ENCODE assay signal across 16 cellular contexts in genomic region chr20:62885808-62886708, GRCh38. TPM values are rescaled to one million over a fixed set of nuclear protein-coding genes. Genes with fewer than 3 reads are reported as not detected.
DNase-seq lines count a peak whose midpoint lies in the region; ATAC-seq and TF ChIP-seq lines count a peak whose summit lies in the region.
"Had no signal": no experiment of that assay in that cellular context is flagged by ENCODE, and none has a peak within 500 bp of the region (broad histone marks: within the 10 kb centered on the region; RNA-seq: fewer than 3 reads in every experiment).

No MANE protein-coding gene starts in this region.

- no peaks in the 10 kb centered on the region for H3K36me3 ChIP-seq in MM.1S (replicated peaks; ENCODE audit: insufficient read depth, low read length)

- POLR2A ChIA-PET in activated CD4-positive, alpha-beta memory T cell treated with anti-CD3 and anti-CD28 coated beads, Interleukin-2, amount 10 ng/mL, durations not matched to agents 7 days and 5 days (lab: Charles Lee), result interaction anchor here (2.0 kb wide), 1 partner anchor 12 kb away, joined by 7 read pairs; no protein-coding TSS in a partner anchor
- POLR2A ChIA-PET in activated CD4-positive, alpha-beta memory T cell treated with anti-CD3 and anti-CD28 coated beads for 36 hours (lab: Charles Lee), result no interaction called here

- H3K36me3 Mint-ChIP-seq in activated CD4-positive, alpha-beta memory T cell treated with anti-CD3 and anti-CD28 coated beads, Interleukin-2, amount 10 ng/mL, durations not matched to agents 7 days and 5 days (ENCODE audit: low read depth), result peaks cover 56% of the 10 kb centered on the region
- H3K36me3 Mint-ChIP-seq in activated CD4-positive, alpha-beta memory T cell treated with anti-CD3 and anti-CD28 coated beads for 36 hours, result peaks cover 25% of the 10 kb centered on the region
- H3K36me3 Mint-ChIP-seq in stimulated activated effector memory CD8-positive, alpha-beta T cell treated with anti-CD3 and anti-CD28 coated beads, Interleukin-12 subunit alpha, Interleukin-12 subunit beta, amount 100 ng/mL, for 72 hours, result peaks cover 63% of the 10 kb centered on the region

- H2AFZ ChIP-seq in MM.1S (ENCODE audit: low read length), result no peak overlapping the region

- TF ChIP-seq CTCF in MM.1S (IDR thresholded peaks at IDR 0.05; ENCODE audit: low read length), result no peak
- TF ChIP-seq CTCF in fibroblast of villous mesenchyme (IDR thresholded peaks at IDR 0.05; ENCODE audit: insufficient read depth, low read depth, low read length), result no peak

- ATAC-seq in stimulated activated effector memory CD8-positive, alpha-beta T cell treated with anti-CD3 and anti-CD28 coated beads, Interleukin-12 subunit alpha, Interleukin-12 subunit beta, amount 100 ng/mL, for 72 hours, result no peak
- ATAC-seq in GM18519 (IDR thresholded peaks at IDR 0.05; ENCODE audit: low FRiP score, unreplicated experiment) (no peak), GM19328 (IDR thresholded peaks at IDR 0.05; ENCODE audit: unreplicated experiment) (no peak)
- ATAC-seq: activated CD4-positive, alpha-beta T cell treated with anti-CD3 and anti-CD28 coated beads for 36 hours; activated T-cell treated with anti-CD3 and anti-CD28 coated beads, Interleukin-2, amount 50 U/mL, for 4 hours; foreskin keratinocyte; T-helper 17 cell had no signal

- no peak for DNase-seq in activated CD4-positive, alpha-beta memory T cell treated with anti-CD3 and anti-CD28 coated beads, Interleukin-2, amount 10 ng/mL, durations not matched to agents 7 days and 5 days
- no peak for DNase-seq in activated CD4-positive, alpha-beta memory T cell treated with anti-CD3 and anti-CD28 coated beads for 36 hours
- DNase-seq in MM.1S, result peak; percentile 74
- peak; percentile 20 for DNase-seq in fibroblast of villous mesenchyme (ENCODE audit: low read depth)
- DNase-seq in stimulated activated effector memory CD8-positive, alpha-beta T cell treated with anti-CD3 and anti-CD28 coated beads, Interleukin-12 subunit alpha, Interleukin-12 subunit beta, amount 100 ng/mL, for 72 hours (ENCODE audit: low spot score in 2 of 2), result no peak
- no peak for DNase-seq in NCI-H1105 treated with DMSO at 0.1 percent for 48 hours (lab: John Stamatoyannopoulos, UW)
- DNase-seq: activated CD4-positive, alpha-beta T cell treated with anti-CD3 and anti-CD28 coated beads for 36 hours; activated T-cell treated with anti-CD3 and anti-CD28 coated beads, Interleukin-2, amount 50 U/mL, for 4 hours; amniotic stem cell; DMS 273 treated with DMSO at 0.1 percent for 48 hours; foreskin keratinocyte; T-helper 17 cell had no signal

- H3K79me2 ChIP-seq in MM.1S (ENCODE audit: low read length), result no peaks in the 10 kb centered on the region

- peak overlapping the region; percentile 54 for H3K27ac Mint-ChIP-seq in activated CD4-positive, alpha-beta memory T cell treated with anti-CD3 and anti-CD28 coated beads, Interleukin-2, amount 10 ng/mL, durations not matched to agents 7 days and 5 days
- H3K27ac Mint-ChIP-seq in activated CD4-positive, alpha-beta memory T cell treated with anti-CD3 and anti-CD28 coated beads for 36 hours, result no peak overlapping the region
- peak overlapping the region; percentile 54 for H3K27ac Mint-ChIP-seq in stimulated activated effector memory CD8-positive, alpha-beta T cell treated with anti-CD3 and anti-CD28 coated beads, Interleukin-12 subunit alpha, Interleukin-12 subunit beta, amount 100 ng/mL, for 72 hours
- H3K27ac Mint-ChIP-seq: stimulated activated naive CD8-positive, alpha-beta T cell treated with anti-CD3 and anti-CD28 coated beads, Interleukin-15, Interleukin-2, amounts not matched to agents 100 ng/mL and 50 ng/mL, for 24 hours had no signal

- H3K9me3 ChIP-seq in MM.1S (replicated peaks; ENCODE audit: insufficient read depth, low read length), result no peaks in the 10 kb centered on the region
- H3K9me3 ChIP-seq: prostate gland had no signal

- peaks cover 14% of the 10 kb centered on the region for H3K4me1 Mint-ChIP-seq in activated CD4-positive, alpha-beta memory T cell treated with anti-CD3 and anti-CD28 coated beads, Interleukin-2, amount 10 ng/mL, durations not matched to agents 7 days and 5 days
- H3K4me1 Mint-ChIP-seq in activated CD4-positive, alpha-beta memory T cell treated with anti-CD3 and anti-CD28 coated beads for 36 hours (ENCODE audit: low read depth), result peaks cover 2% of the 10 kb centered on the region
- H3K4me1 Mint-ChIP-seq in stimulated activated effector memory CD8-positive, alpha-beta T cell treated with anti-CD3 and anti-CD28 coated beads, Interleukin-12 subunit alpha, Interleukin-12 subunit beta, amount 100 ng/mL, for 72 hours, result peaks cover 17% of the 10 kb centered on the region

- no peaks in the 10 kb centered on the region for H3K27me3 Mint-ChIP-seq in activated CD4-positive, alpha-beta memory T cell treated with anti-CD3 and anti-CD28 coated beads, Interleukin-2, amount 10 ng/mL, durations not matched to agents 7 days and 5 days
- no peaks in the 10 kb centered on the region for H3K27me3 Mint-ChIP-seq in activated CD4-positive, alpha-beta memory T cell treated with anti-CD3 and anti-CD28 coated beads for 36 hours
- H3K27me3 Mint-ChIP-seq: activated CD4-positive, alpha-beta T cell treated with anti-CD3 and anti-CD28 coated beads for 36 hours; stimulated activated naive CD8-positive, alpha-beta T cell treated with anti-CD3 and anti-CD28 coated beads, Interleukin-15, Interleukin-2, amounts not matched to agents 100 ng/mL and 50 ng/mL, for 24 hours; T-helper 17 cell had no signal

- H3K27ac ChIP-seq in MM.1S (ENCODE audit: low read length), result peak overlapping the region; percentile 91
- H3K27ac ChIP-seq: foreskin keratinocyte had no signal

- no peaks in the 10 kb centered on the region for H3K9me2 ChIP-seq in MM.1S (replicated peaks; ENCODE audit: insufficient read depth, low read length)

- CTCF ChIA-PET in activated CD4-positive, alpha-beta memory T cell treated with anti-CD3 and anti-CD28 coated beads, Interleukin-2, amount 10 ng/mL, durations not matched to agents 7 days and 5 days (lab: Charles Lee), result interaction anchor here (1.3 kb wide), 1 partner anchor 21 kb away, joined by 3 read pairs; no protein-coding TSS in a partner anchor
- CTCF ChIA-PET in activated CD4-positive, alpha-beta memory T cell treated with anti-CD3 and anti-CD28 coated beads for 36 hours (lab: Charles Lee), result interaction anchor here (1.5 kb wide), 1 partner anchor 13 kb away, joined by 6 read pairs; no protein-coding TSS in a partner anchor

- no peak overlapping the region for H3K4me3 ChIP-seq in MM.1S (ENCODE audit: low read length)
- H3K4me3 ChIP-seq in fibroblast of villous mesenchyme (ENCODE audit: low read depth, low read length), result no peak overlapping the region
- H3K4me3 ChIP-seq: prostate gland had no signal

- no peak overlapping the region for H3K4me2 ChIP-seq in MM.1S (ENCODE audit: low read depth, low read length)

- H3K4me3 Mint-ChIP-seq in activated CD4-positive, alpha-beta memory T cell treated with anti-CD3 and anti-CD28 coated beads, Interleukin-2, amount 10 ng/mL, durations not matched to agents 7 days and 5 days, result no peak overlapping the region
- H3K4me3 Mint-ChIP-seq in activated CD4-positive, alpha-beta memory T cell treated with anti-CD3 and anti-CD28 coated beads for 36 hours, result no peak overlapping the region
- no peak overlapping the region for H3K4me3 Mint-ChIP-seq in stimulated activated effector memory CD8-positive, alpha-beta T cell treated with anti-CD3 and anti-CD28 coated beads, Interleukin-12 subunit alpha, Interleukin-12 subunit beta, amount 100 ng/mL, for 72 hours
- H3K4me3 Mint-ChIP-seq: activated CD4-positive, alpha-beta T cell treated with anti-CD3 and anti-CD28 coated beads for 36 hours; activated T-cell treated with anti-CD3 and anti-CD28 coated beads, Interleukin-2, amount 50 U/mL, for 4 hours; stimulated activated naive CD8-positive, alpha-beta T cell treated with anti-CD3 and anti-CD28 coated beads, Interleukin-15, Interleukin-2, amounts not matched to agents 100 ng/mL and 50 ng/mL, for 24 hours; T-helper 17 cell had no signal

- H3K9ac ChIP-seq in MM.1S (ENCODE audit: low read length), result peak overlapping the region; percentile 42

- intact Hi-C loops in activated CD4-positive, alpha-beta memory T cell treated with anti-CD3 and anti-CD28 coated beads for 36 hours (cut with micrococcal nuclease), result no loop called here

- H4K20me1 ChIP-seq in MM.1S (ENCODE audit: insufficient read depth, low read length), result no peaks in the 10 kb centered on the region; the same call in 1 of the 2 replicates

- peaks cover 12% of the 10 kb centered on the region for H3F3A ChIP-seq in MM.1S (ENCODE audit: insufficient read depth, low read length)

- no peaks in the 10 kb centered on the region for H3K27me3 ChIP-seq in MM.1S (replicated peaks; ENCODE audit: insufficient read depth, low read length)
- H3K27me3 ChIP-seq: foreskin keratinocyte had no signal

- no peaks in the 10 kb centered on the region for H3K9me3 Mint-ChIP-seq in activated CD4-positive, alpha-beta memory T cell treated with anti-CD3 and anti-CD28 coated beads, Interleukin-2, amount 10 ng/mL, durations not matched to agents 7 days and 5 days
- no peaks in the 10 kb centered on the region for H3K9me3 Mint-ChIP-seq in activated CD4-positive, alpha-beta memory T cell treated with anti-CD3 and anti-CD28 coated beads for 36 hours
- no peaks in the 10 kb centered on the region for H3K9me3 Mint-ChIP-seq in stimulated activated effector memory CD8-positive, alpha-beta T cell treated with anti-CD3 and anti-CD28 coated beads, Interleukin-12 subunit alpha, Interleukin-12 subunit beta, amount 100 ng/mL, for 72 hours
- H3K9me3 Mint-ChIP-seq: activated T-cell treated with anti-CD3 and anti-CD28 coated beads, Interleukin-2, amount 50 U/mL, for 4 hours; stimulated activated naive CD8-positive, alpha-beta T cell treated with anti-CD3 and anti-CD28 coated beads, Interleukin-15, Interleukin-2, amounts not matched to agents 100 ng/mL and 50 ng/mL, for 24 hours had no signal

- peaks cover 18% of the 10 kb centered on the region for H3K4me1 ChIP-seq in MM.1S (ENCODE audit: low read length)

RNA-seq across cellular contexts. Expression of gene TCFL5, which starts 24.4 kb away (rescaled TPM):
- total RNA-seq in activated CD4-positive, alpha-beta memory T cell treated with anti-CD3 and anti-CD28 coated beads, Interleukin-2, amount 10 ng/mL, durations not matched to agents 7 days and 5 days, result 1 to 10 TPM; 6.0 to 6.2 TPM
- 1 to 10 TPM; 4.7 to 5.0 TPM for total RNA-seq in activated CD4-positive, alpha-beta memory T cell treated with anti-CD3 and anti-CD28 coated beads for 36 hours
- total RNA-seq in fibroblast of villous mesenchyme, result 12.6 and 19.0 TPM in 2 replicates

RNA-seq across cellular contexts. Expression of gene DIDO1, which starts 40.2 kb away (rescaled TPM):
- 10 to 100 TPM; 62.2 to 66.2 TPM for total RNA-seq in activated CD4-positive, alpha-beta memory T cell treated with anti-CD3 and anti-CD28 coated beads, Interleukin-2, amount 10 ng/mL, durations not matched to agents 7 days and 5 days
- total RNA-seq in activated CD4-positive, alpha-beta memory T cell treated with anti-CD3 and anti-CD28 coated beads for 36 hours, result 10 to 100 TPM; 46.6 to 48.4 TPM
- 41.2 and 47.5 TPM in 2 replicates for total RNA-seq in fibroblast of villous mesenchyme

RNA-seq across cellular contexts. Expression of gene GID8, which starts 51.9 kb away (rescaled TPM):
- total RNA-seq in activated CD4-positive, alpha-beta memory T cell treated with anti-CD3 and anti-CD28 coated beads, Interleukin-2, amount 10 ng/mL, durations not matched to agents 7 days and 5 days, result 10 to 100 TPM; 31.9 to 32.8 TPM
- 10 to 100 TPM; 33.9 to 34.8 TPM for total RNA-seq in activated CD4-positive, alpha-beta memory T cell treated with anti-CD3 and anti-CD28 coated beads for 36 hours
- 31.2 and 34.5 TPM in 2 replicates for total RNA-seq in fibroblast of villous mesenchyme

Comparison
In these comparisons a context has a peak if more than half of its experiments do, and no peak if none do; other contexts are left out.
1. DNase-seq: peak in MM.1S (single experiment) and fibroblast of villous mesenchyme (single experiment); none in activated CD4-positive, alpha-beta memory T cell treated with anti-CD3 and anti-CD28 coated beads, Interleukin-2, amount 10 ng/mL, durations not matched to agents 7 days and 5 days (single experiment), activated CD4-positive, alpha-beta memory T cell treated with anti-CD3 and anti-CD28 coated beads for 36 hours (single experiment), stimulated activated effector memory CD8-positive, alpha-beta T cell treated with anti-CD3 and anti-CD28 coated beads, Interleukin-12 subunit alpha, Interleukin-12 subunit beta, amount 100 ng/mL, for 72 hours (0 of 2) and NCI-H1105 treated with DMSO at 0.1 percent for 48 hours (single experiment).